In genomic region chr12:57605308-57606015, GRCh38 we compare ENCODE assay signal across 8 cellular contexts. TPM values are rescaled to one million over a fixed set of nuclear protein-coding genes. Genes with fewer than 3 reads are reported as not detected.
DNase-seq lines count a peak whose midpoint lies in the region; ATAC-seq, FAIRE-seq and TF ChIP-seq lines count a peak whose summit lies in the region.

No MANE protein-coding gene starts in this region.

- H3K27me3 Mint-ChIP-seq in Caco-2 (ENCODE audit: insufficient read depth, unreplicated experiment): no peaks in the 10 kb centered on the region

- H3K27me3 ChIP-seq in Caco-2 (replicated peaks; ENCODE audit: control insufficient read depth, insufficient read depth, low read length) (no peaks in the 10 kb centered on the region), endocrine pancreas (ENCODE audit: control insufficient read depth, insufficient read depth, low read length) (no peaks in the 10 kb centered on the region), neuronal stem cell (ENCODE audit: control insufficient read depth in 3 of 3, insufficient read depth in 3 of 3, low read depth in 1 of 3, low read length in 3 of 3) (peaks cover 0 to 2% (median 0%) of the 10 kb centered on the region in 3 experiments)

- POLR2A ChIA-PET in Caco-2 (lab: Charles Lee): interaction anchor here (0.6 kb wide), 1 partner anchor 17 kb away, joined by 3 read pairs; no protein-coding TSS in a partner anchor

- H2BK15ac ChIP-seq in neuronal stem cell (ENCODE audit: low read length): peak overlapping the region; percentile 35

- H2AK5ac ChIP-seq in neuronal stem cell (ENCODE audit: low read depth, low read length): peak overlapping the region; percentile 53

- peak overlapping the region; percentile 10 for H2BK5ac ChIP-seq in neuronal stem cell (ENCODE audit: low read length)

- no peak overlapping the region for H3K27ac ChIP-seq in neuronal stem cell (replicated peaks; ENCODE audit: low read length)

- ATAC-seq in HG03439 (IDR thresholded peaks at IDR 0.05; ENCODE audit: unreplicated experiment): no peak

- H3K4me1 ChIP-seq in Caco-2: peaks cover 6% of the 10 kb centered on the region; the same call in 1 of the 2 replicates
- H3K4me1 ChIP-seq in endocrine pancreas (ENCODE audit: control insufficient read depth, insufficient read depth, low read length): no peaks in the 10 kb centered on the region
- peaks cover 13 to 14% of the 10 kb centered on the region in 2 donors for H3K4me1 ChIP-seq in neuronal stem cell (ENCODE audit: control insufficient read depth in 2 of 2, insufficient read depth in 1 of 2, low read depth in 1 of 2, low read length in 2 of 2)

- H3K36me3 ChIP-seq in Caco-2 (ENCODE audit: control insufficient read depth, insufficient read depth, low read length) (peaks cover 1% of the 10 kb centered on the region; the same call in 1 of the 2 replicates), endocrine pancreas (ENCODE audit: control insufficient read depth, insufficient read depth, low read length) (peaks cover 4% of the 10 kb centered on the region), neuronal stem cell (replicated peaks in 1 of 2; ENCODE audit: control insufficient read depth in 2 of 2, insufficient read depth in 2 of 2, low read length in 2 of 2) (peaks cover 17 to 55% of the 10 kb centered on the region in 2 donors)

- H3K4me2 ChIP-seq in neuronal stem cell (ENCODE audit: insufficient read depth, low read length, poor library complexity, severe bottlenecking): peak overlapping the region; percentile 98

- H3K23ac ChIP-seq in neuronal stem cell (ENCODE audit: low read depth, low read length, poor library complexity): no peak overlapping the region

- no peak overlapping the region for H2BK120ac ChIP-seq in neuronal stem cell (ENCODE audit: low read depth, low read length)

- H3K4me3 ChIP-seq in Caco-2 (ENCODE audit: low read depth, low read length) (peak overlapping the region; percentile 62), endocrine pancreas (ENCODE audit: control insufficient read depth, insufficient read depth, low read length) (peak overlapping the region; percentile 54), neuronal stem cell (ENCODE audit: low read length in 2 of 2) (peak overlapping the region; percentile 82 to 90)

- H3K9me3 ChIP-seq in Caco-2: no peaks in the 10 kb centered on the region
- H3K9me3 ChIP-seq in endocrine pancreas (ENCODE audit: control insufficient read depth, low read length): no peaks in the 10 kb centered on the region
- no peaks in the 10 kb centered on the region for H3K9me3 ChIP-seq in neuronal stem cell (replicated peaks in 1 of 2; ENCODE audit: control insufficient read depth in 2 of 2, insufficient read depth in 1 of 2, low read depth in 1 of 2, low read length in 2 of 2)

- peaks cover 6% of the 10 kb centered on the region for H3K36me3 Mint-ChIP-seq in Caco-2 (ENCODE audit: insufficient read depth, unreplicated experiment)

- peaks cover 7% of the 10 kb centered on the region for H3K4me1 Mint-ChIP-seq in Caco-2 (ENCODE audit: low read depth, unreplicated experiment)

- no peak for FAIRE-seq in HTR-8/SVneo (lab: Jason Lieb, UNC)

- H3K9me3 Mint-ChIP-seq in Caco-2 (ENCODE audit: unreplicated experiment): no peaks in the 10 kb centered on the region

- H4K91ac ChIP-seq in neuronal stem cell (ENCODE audit: low read depth, low read length, poor library complexity): no peak overlapping the region

- WGBS in neuronal stem cell (ENCODE audit: extremely low coverage in 2 of 2, insufficient read length in 2 of 2, insufficient replicate concordance in 1 of 2), 2 donors: no CpG with 5 or more reads among the region's 12 CpGs

- TF ChIP-seq CTCF in Caco-2 (IDR thresholded peaks at IDR 0.05; ENCODE audit: insufficient read depth in 1 of 2, low read depth in 1 of 2, low read length in 1 of 2, severe bottlenecking in 1 of 2, unreplicated experiment in 1 of 2): no peak

- H2BK12ac ChIP-seq in neuronal stem cell (ENCODE audit: low read length): no peak overlapping the region

- no peaks in the 10 kb centered on the region for H3K79me1 ChIP-seq in neuronal stem cell (ENCODE audit: low read depth, low read length)

- H2AFZ ChIP-seq in neuronal stem cell (ENCODE audit: low read length): peak overlapping the region; percentile 97

- H3K4me3 Mint-ChIP-seq in Caco-2 (ENCODE audit: unreplicated experiment): peak overlapping the region; percentile 74

- BruUV-seq in Caco-2 (replicated peaks; lab: Mats Ljungman, UMichigan): TSS peak; percentile 34

- H3K4ac ChIP-seq in neuronal stem cell (ENCODE audit: low read length): no peak overlapping the region

- H3K14ac ChIP-seq in neuronal stem cell (ENCODE audit: low read length): peak overlapping the region; percentile 49

- H3K18ac ChIP-seq in neuronal stem cell (ENCODE audit: low read length): peak overlapping the region; percentile 89

- intact Hi-C loops in Caco-2 (cut with micrococcal nuclease; ENCODE audit: unreplicated experiment): no loop called here

- DNase-seq in Caco-2: no peak
- peak; percentile 36 for DNase-seq in NCI-H69 (lab: John Stamatoyannopoulos, UW)
- DNase-seq in neuronal stem cell (ENCODE audit: low spot score): no peak
- DNase-seq in HTR-8/SVneo (ENCODE audit: insufficient read length, low spot score): no peak
- DNase-seq in A172 (ENCODE audit: low spot score): no peak
- no peak for DNase-seq in stimulated activated naive CD4-positive, alpha-beta T cell (lab: John Stamatoyannopoulos, UW)

- CTCF ChIA-PET in Caco-2 (lab: Charles Lee): no interaction called here

- peak overlapping the region; percentile 70 for H4K8ac ChIP-seq in neuronal stem cell (ENCODE audit: low read depth, low read length)

- no peak overlapping the region for H3K27ac Mint-ChIP-seq in Caco-2 (ENCODE audit: unreplicated experiment)

- H3K9ac ChIP-seq in endocrine pancreas (ENCODE audit: control insufficient read depth, insufficient read depth, low read length) (peak overlapping the region; percentile 77), neuronal stem cell (ENCODE audit: low read depth, low read length, poor library complexity) (peak overlapping the region; percentile 75)

RNA-seq across cellular contexts. Expression of gene DTX3, which starts 0.8 kb away (rescaled TPM):
- 17.4 and 20.4 TPM in 2 replicates for total RNA-seq in Caco-2 (2022)
- 66.7 TPM for polyA plus RNA-seq in neuronal stem cell (2013, experiment 1 of 2)
- 64.9 TPM for polyA plus RNA-seq in neuronal stem cell (2013, experiment 2 of 2)
- total RNA-seq in A172 (2014; rRNA removed; shearing (Covaris generic)): 13.6 and 21.3 TPM in 2 replicates

RNA-seq across cellular contexts. Expression of gene ARHGEF25, which starts 5.8 kb away (rescaled TPM):
- total RNA-seq in Caco-2 (2022): 5.2 and 5.5 TPM in 2 replicates
- polyA plus RNA-seq in neuronal stem cell (2013, experiment 1 of 2): 14.2 TPM
- 13.8 TPM for polyA plus RNA-seq in neuronal stem cell (2013, experiment 2 of 2)
- total RNA-seq in A172 (2014; rRNA removed; shearing (Covaris generic)): 20.6 and 23.0 TPM in 2 replicates

RNA-seq across cellular contexts. Expression of gene PIP4K2C, which starts 14.5 kb away (rescaled TPM):
- total RNA-seq in Caco-2 (2022): 42.0 and 48.0 TPM in 2 replicates
- polyA plus RNA-seq in neuronal stem cell (2013, experiment 1 of 2): 9.6 TPM
- polyA plus RNA-seq in neuronal stem cell (2013, experiment 2 of 2): 9.4 TPM
- total RNA-seq in A172 (2014; rRNA removed; shearing (Covaris generic)): 42.5 and 54.0 TPM in 2 replicates

RNA-seq across cellular contexts. Expression of gene B4GALNT1, which starts 27.5 kb away (rescaled TPM):
- total RNA-seq in Caco-2 (2022): 4.2 and 5.7 TPM in 2 replicates
- polyA plus RNA-seq in neuronal stem cell (2013, experiment 1 of 2): 1.8 TPM
- polyA plus RNA-seq in neuronal stem cell (2013, experiment 2 of 2): 1.6 TPM
- 61.9 and 82.6 TPM in 2 replicates for total RNA-seq in A172 (2014; rRNA removed; shearing (Covaris generic))

RNA-seq across cellular contexts. Expression of gene KIF5A, which starts 55.6 kb away (rescaled TPM):
- total RNA-seq in Caco-2 (2022): 0.05 TPM in 1 of 2 replicates, not detected in the other
- 3.7 TPM for polyA plus RNA-seq in neuronal stem cell (2013, experiment 1 of 2)
- 3.8 TPM for polyA plus RNA-seq in neuronal stem cell (2013, experiment 2 of 2)
- 0.36 and 0.67 TPM in 2 replicates for total RNA-seq in A172 (2014; rRNA removed; shearing (Covaris generic))
